In the genomic region with DNA sequence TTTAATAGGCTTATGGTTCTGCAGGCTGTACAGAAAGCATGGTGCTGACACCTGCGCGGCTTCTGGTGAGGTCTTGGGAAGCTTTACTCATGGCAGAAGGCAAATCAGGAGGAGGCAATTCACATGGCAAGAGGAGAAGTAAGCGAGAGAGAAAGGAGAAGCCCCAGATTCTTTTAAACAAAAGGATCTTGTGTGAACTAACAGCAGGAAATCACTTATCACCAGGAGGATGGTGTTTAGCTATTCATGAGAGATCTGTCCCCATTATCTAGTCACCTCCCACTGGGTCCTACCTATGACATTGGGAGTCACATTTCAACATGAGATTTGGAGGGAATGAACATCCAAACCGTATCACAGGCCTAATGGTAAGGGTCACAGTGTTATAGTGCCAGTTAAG, we compare ENCODE assay signal across 34 cellular contexts.
DNase-seq lines count a peak whose midpoint lies in the region; ATAC-seq and TF ChIP-seq lines count a peak whose summit lies in the region.
"Had no signal": no experiment of that assay in that cellular context is flagged by ENCODE, and none has a peak within 500 bp of the region (broad histone marks: within the 10 kb centered on the region; RNA-seq: fewer than 3 reads in every experiment).

No MANE protein-coding gene starts in this region.

- no peaks in the 10 kb centered on the region for H3K4me1 Mint-ChIP-seq in activated T-cell treated with anti-CD3 and anti-CD28 coated beads, Interleukin-2, amount 50 U/mL, for 24 hours (ENCODE audit: low read depth)
- H3K4me1 Mint-ChIP-seq: activated CD4-positive, alpha-beta T cell treated with anti-CD3 and anti-CD28 coated beads for 36 hours; naive thymus-derived CD8-positive, alpha-beta T cell; stimulated activated naive CD8-positive, alpha-beta T cell treated with anti-CD3 and anti-CD28 coated beads, Interleukin-15, amount 100 ng/mL, for 72 hours had no signal

- no peak overlapping the region for H3K27ac Mint-ChIP-seq in activated T-cell treated with anti-CD3 and anti-CD28 coated beads, Interleukin-2, amount 50 U/mL, for 24 hours
- H3K27ac Mint-ChIP-seq: activated CD4-positive, alpha-beta T cell treated with anti-CD3 and anti-CD28 coated beads for 36 hours; activated CD8-positive, alpha-beta T cell treated with anti-CD3 and anti-CD28 coated beads, Interleukin-2, amount 10 ng/mL, durations not matched to agents 7 days and 5 days; activated T-helper 2 cell treated with anti-CD3 and anti-CD28 coated beads, Interferon-gamma antibody, Interleukin-2, Interleukin-4, amounts not matched to agents 10 μg/mL and 5 μg/mL and 100 μg/mL, durations not matched to agents 14 hours and 24 hours and 36 hours; CD4-positive, alpha-beta T cell; naive thymus-derived CD8-positive, alpha-beta T cell; stimulated activated naive CD8-positive, alpha-beta T cell treated with anti-CD3 and anti-CD28 coated beads, Interleukin-15, amount 100 ng/mL, for 72 hours; T-helper 2 cell treated with Interferon-gamma antibody and Interleukin-4, amounts not matched to agents 5 μg/mL and 100 μg/mL, for 36 hours had no signal

- DNase-seq in COR-L47 (lab: John Stamatoyannopoulos, UW) (peak; percentile 49), NCI-H187 treated with DMSO at 0.1 percent for 48 hours (lab: John Stamatoyannopoulos, UW) (peak; percentile 18), NCI-H748 treated with DMSO at 0.1 percent for 48 hours (lab: John Stamatoyannopoulos, UW) (peak; percentile 70), iPS DF 4.7 (ENCODE audit: extremely low read depth, low spot score) (peak; percentile 78), upper lobe of right lung (no peak)
- DNase-seq in activated T-cell treated with anti-CD3 and anti-CD28 coated beads, Interleukin-2, amount 50 U/mL, for 24 hours = no peak
- DNase-seq: activated CD4-positive, alpha-beta T cell treated with anti-CD3 and anti-CD28 coated beads for 36 hours; activated CD8-positive, alpha-beta T cell treated with anti-CD3 and anti-CD28 coated beads, Interleukin-2, amount 10 ng/mL, durations not matched to agents 7 days and 5 days; activated naive CD4-positive, alpha-beta T cell treated with anti-CD3 and anti-CD28 coated beads, Interleukin-2, amount 50 U/mL, for 16 hours; AML-193; amygdala; CD4-positive, alpha-beta T cell; lower lobe of right lung; MM.1S; naive thymus-derived CD8-positive, alpha-beta T cell; NCI-H2171 treated with DMSO at 0.1 percent for 48 hours; NCI-H526; nucleus accumbens; Peyer's patch; psoas muscle; SHP77 treated with DMSO at 0.1 percent for 48 hours; stimulated activated CD8-positive, alpha-beta memory T cell treated with anti-CD3 and anti-CD28 coated beads, Interleukin-4, amount 100 ng/mL, for 48 hours; stimulated activated naive CD8-positive, alpha-beta T cell treated with anti-CD3 and anti-CD28 coated beads, Interleukin-15, amount 100 ng/mL, for 72 hours; uterus had no signal

- no peak for ATAC-seq in GM18505 (IDR thresholded peaks at IDR 0.05; ENCODE audit: unreplicated experiment)
- no peak for ATAC-seq in upper lobe of right lung
- no peak for ATAC-seq in GM18858 (IDR thresholded peaks at IDR 0.05; ENCODE audit: unreplicated experiment)
- ATAC-seq: activated CD4-positive, alpha-beta T cell treated with anti-CD3 and anti-CD28 coated beads for 36 hours; activated CD8-positive, alpha-beta T cell treated with anti-CD3 and anti-CD28 coated beads, Interleukin-2, amount 10 ng/mL, durations not matched to agents 7 days and 5 days; HCT116; HepG2; lower lobe of right lung; naive thymus-derived CD8-positive, alpha-beta T cell; psoas muscle; sciatic nerve; stimulated activated naive CD8-positive, alpha-beta T cell treated with anti-CD3 and anti-CD28 coated beads, Interleukin-15, amount 100 ng/mL, for 72 hours had no signal

- H3K9me3 Mint-ChIP-seq in activated T-cell treated with anti-CD3 and anti-CD28 coated beads, Interleukin-2, amount 50 U/mL, for 24 hours = peaks cover 6% of the 10 kb centered on the region

- no peaks in the 10 kb centered on the region for H3K4me1 ChIP-seq in upper lobe of right lung
- H3K4me1 ChIP-seq: breast epithelium, lower lobe of right lung, Peyer's patch, psoas muscle, uterus had no signal

- no peaks in the 10 kb centered on the region for H3K36me3 Mint-ChIP-seq in activated T-cell treated with anti-CD3 and anti-CD28 coated beads, Interleukin-2, amount 50 U/mL, for 24 hours (ENCODE audit: low read depth)
- H3K36me3 Mint-ChIP-seq: naive thymus-derived CD8-positive, alpha-beta T cell had no signal

- no peaks in the 10 kb centered on the region for H3K9me3 ChIP-seq in upper lobe of right lung
- H3K9me3 ChIP-seq: lower lobe of right lung, Peyer's patch, psoas muscle, thoracic aorta, uterus had no signal

- TF ChIP-seq CTCF in upper lobe of right lung (IDR thresholded peaks at IDR 0.05) = no peak

- no peak overlapping the region for H3K4me3 Mint-ChIP-seq in activated T-cell treated with anti-CD3 and anti-CD28 coated beads, Interleukin-2, amount 50 U/mL, for 24 hours
- H3K4me3 Mint-ChIP-seq: activated CD4-positive, alpha-beta T cell treated with anti-CD3 and anti-CD28 coated beads for 36 hours; activated CD8-positive, alpha-beta T cell treated with anti-CD3 and anti-CD28 coated beads, Interleukin-2, amount 10 ng/mL, durations not matched to agents 7 days and 5 days; CD4-positive, alpha-beta T cell; naive thymus-derived CD8-positive, alpha-beta T cell; stimulated activated naive CD8-positive, alpha-beta T cell treated with anti-CD3 and anti-CD28 coated beads, Interleukin-15, amount 100 ng/mL, for 72 hours; T-helper 2 cell treated with Interferon-gamma antibody and Interleukin-4, amounts not matched to agents 5 μg/mL and 100 μg/mL, for 36 hours had no signal

- TF ChIP-seq POLR2A in GM18505 (IDR thresholded peaks at IDR 0.05; ENCODE audit: borderline replicate concordance, extremely low read depth, insufficient read depth, insufficient read length) = no peak

- no peaks in the 10 kb centered on the region for H3K27me3 Mint-ChIP-seq in activated T-cell treated with anti-CD3 and anti-CD28 coated beads, Interleukin-2, amount 50 U/mL, for 24 hours
- H3K27me3 Mint-ChIP-seq: activated CD4-positive, alpha-beta T cell treated with anti-CD3 and anti-CD28 coated beads for 36 hours; CD4-positive, alpha-beta T cell; naive thymus-derived CD8-positive, alpha-beta T cell; stimulated activated naive CD8-positive, alpha-beta T cell treated with anti-CD3 and anti-CD28 coated beads, Interleukin-15, amount 100 ng/mL, for 72 hours had no signal

- intact Hi-C loops in upper lobe of right lung (cut with DNase I) = no loop called here

- H3K27ac ChIP-seq in upper lobe of right lung = no peak overlapping the region
- H3K27ac ChIP-seq: breast epithelium, epithelial cell of prostate, lower lobe of right lung, Peyer's patch, psoas muscle, thoracic aorta, uterus had no signal

- no peaks in the 10 kb centered on the region for H3K36me3 ChIP-seq in upper lobe of right lung
- H3K36me3 ChIP-seq: breast epithelium, lower lobe of right lung, Peyer's patch, thoracic aorta, uterus had no signal

- H3K27me3 ChIP-seq in upper lobe of right lung = no peaks in the 10 kb centered on the region
- H3K27me3 ChIP-seq: breast epithelium, Peyer's patch, uterus had no signal

- no peak overlapping the region for H3K4me3 ChIP-seq in upper lobe of right lung
- H3K4me3 ChIP-seq: breast epithelium, lower lobe of right lung, Peyer's patch, psoas muscle, thoracic aorta, uterus had no signal

Comparison
In these comparisons a context has a peak if more than half of its experiments do, and no peak if none do; other contexts are left out.
1. DNase-seq: peak in COR-L47 (single experiment), NCI-H187 treated with DMSO at 0.1 percent for 48 hours (single experiment), NCI-H748 treated with DMSO at 0.1 percent for 48 hours (single experiment) and iPS DF 4.7 (single experiment); none in activated T-cell treated with anti-CD3 and anti-CD28 coated beads, Interleukin-2, amount 50 U/mL, for 24 hours (single experiment) and upper lobe of right lung (single experiment).